2 cellular contexts compared by ENCODE assay signal in the genomic region with DNA sequence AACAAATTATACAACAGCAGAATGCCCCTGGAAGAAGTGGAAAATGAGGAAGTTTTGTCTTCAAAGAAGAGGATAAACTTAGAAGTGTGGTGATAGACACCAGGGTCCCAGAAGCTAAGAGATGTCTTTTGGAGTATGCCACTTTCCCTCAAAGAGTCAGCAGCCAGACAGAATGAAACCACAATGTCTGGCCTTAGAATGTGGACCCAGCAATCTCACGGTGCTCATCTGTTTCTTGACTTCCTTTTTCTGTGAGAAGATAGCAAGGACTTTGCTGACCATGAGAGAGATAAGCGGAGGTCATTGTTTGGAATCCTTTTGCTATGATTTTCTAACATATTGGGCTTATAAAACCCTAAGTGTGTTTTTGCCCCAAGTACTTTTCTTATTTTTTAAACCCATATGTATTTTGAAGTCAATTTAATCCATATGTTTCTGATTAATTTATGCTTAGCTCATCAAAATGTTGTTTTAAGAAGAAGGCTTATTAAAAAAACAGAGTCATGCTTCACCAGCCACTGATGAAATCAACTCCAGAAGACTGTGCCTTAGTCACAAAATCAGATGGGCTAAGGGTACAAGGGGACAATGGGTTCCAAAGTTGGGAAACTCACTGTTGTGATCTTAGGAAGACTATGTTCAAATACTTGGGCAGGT.
TF ChIP-seq lines count a peak whose summit lies in the region.

No MANE protein-coding gene starts in this region.

TF ChIP-seq in GM12891, 5 proteins besides CTCF, POLR2A, EP300 and RAD21:
- TF ChIP-seq PAX5 (IDR thresholded peaks at IDR 0.05; ENCODE audit: insufficient read depth, low read length, severe bottlenecking) (no peak), SPI1 (IDR thresholded peaks at IDR 0.05; ENCODE audit: low read depth, low read length) (peak; percentile 36; the same call in 1 of the 2 replicates)

TF ChIP-seq in H1, 55 proteins besides CTCF, POLR2A, EP300 and RAD21 (continued from another document):
- TF ChIP-seq MAFK (IDR thresholded peaks at IDR 0.05; ENCODE audit: low read depth, low read length): peak; percentile 79; the same call in 1 of the 2 replicates
